In the genomic region with DNA sequence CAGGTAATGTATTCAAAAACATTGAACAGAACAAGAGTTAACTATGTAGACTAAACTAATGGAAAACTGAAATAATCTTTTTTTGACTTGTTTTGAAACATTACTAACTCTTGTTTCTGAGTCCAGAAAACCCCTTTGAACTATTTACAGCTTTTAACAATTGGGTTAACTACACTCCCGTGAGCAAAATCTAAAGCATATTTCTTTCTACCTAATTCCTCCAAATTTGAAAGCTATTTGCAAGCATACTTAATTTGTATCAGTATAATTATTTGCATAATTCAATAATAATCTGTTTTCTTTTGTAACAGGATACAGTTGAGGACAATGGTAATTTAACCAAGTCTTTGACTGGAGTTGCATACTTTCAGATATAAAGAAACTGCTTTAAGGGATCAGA, we compare ENCODE assay signal across 29 cellular contexts.
"Had no signal": no experiment of that assay in that cellular context is flagged by ENCODE, and none has a peak within 500 bp of the region (broad histone marks: within the 10 kb centered on the region; RNA-seq: fewer than 3 reads in every experiment).

No MANE protein-coding gene starts in this region.

- H3K36me3 ChIP-seq: stomach, suprapubic skin, thoracic aorta, thyroid gland, tibial artery, tibial nerve, transverse colon, upper lobe of left lung, upper lobe of right lung, uterus, vagina had no signal

- H3K36me3 Mint-ChIP-seq: stimulated activated effector memory CD8-positive, alpha-beta T cell treated with anti-CD3 and anti-CD28 coated beads, Interleukin-12 subunit alpha, Interleukin-12 subunit beta, amount 100 ng/mL, for 72 hours; stimulated activated memory B cell treated with anti-CD40 and anti-IgM and Interleukin-4, amounts not matched to agents 10 μg/mL and 1 μg/mL and 100 μg/mL, for 72 hours; type B pancreatic cell had no signal

- FAIRE-seq: urothelium cell line had no signal

- H3K4me3 ChIP-seq: stomach, suprapubic skin, testis, thoracic aorta, thyroid gland, tibial artery, tibial nerve, transverse colon, upper lobe of left lung, upper lobe of right lung, uterus, vagina had no signal

- H3K27me3 ChIP-seq: stomach, suprapubic skin, testis, thyroid gland, tibial artery, tibial nerve, transverse colon, upper lobe of left lung, upper lobe of right lung, uterus, vagina had no signal

- ATAC-seq: stimulated activated effector memory CD8-positive, alpha-beta T cell treated with anti-CD3 and anti-CD28 coated beads, Interleukin-12 subunit alpha, Interleukin-12 subunit beta, amount 100 ng/mL, for 72 hours; stimulated activated memory B cell treated with anti-CD40 and anti-IgM and Interleukin-4, amounts not matched to agents 10 μg/mL and 1 μg/mL and 100 μg/mL, for 72 hours; stimulated activated naive B cell treated with anti-CD40 and anti-IgM and Interleukin-4, amounts not matched to agents 10 μg/mL and 1 μg/mL and 100 μg/mL, for 72 hours; stimulated activated naive CD8-positive, alpha-beta T cell treated with anti-CD3 and anti-CD28 coated beads, Interleukin-15, amount 100 ng/mL, for 72 hours; stimulated activated naive CD8-positive, alpha-beta T cell treated with anti-CD3 and anti-CD28 coated beads, Interleukin-15, Interleukin-2, amounts not matched to agents 100 U/mL and 50 U/mL, for 24 hours; upper lobe of right lung had no signal

- H3K27ac ChIP-seq: stomach, suprapubic skin, testis, thoracic aorta, thyroid gland, tibial artery, tibial nerve, transverse colon, upper lobe of left lung, upper lobe of right lung, uterus, vagina had no signal

- H3K9me3 ChIP-seq: suprapubic skin, testis, thoracic aorta, thyroid gland, tibial artery, tibial nerve, transverse colon, upper lobe of left lung, upper lobe of right lung, uterus, vagina had no signal

- H3K27ac Mint-ChIP-seq: stimulated activated effector memory CD8-positive, alpha-beta T cell treated with anti-CD3 and anti-CD28 coated beads, Interleukin-12 subunit alpha, Interleukin-12 subunit beta, amount 100 ng/mL, for 72 hours; stimulated activated memory B cell treated with anti-CD40 and anti-IgM and Interleukin-4, amounts not matched to agents 10 μg/mL and 1 μg/mL and 100 μg/mL, for 72 hours; stimulated activated naive B cell treated with anti-CD40 and anti-IgM and Interleukin-4, amounts not matched to agents 10 μg/mL and 1 μg/mL and 100 μg/mL, for 72 hours; stimulated activated naive CD8-positive, alpha-beta T cell treated with anti-CD3 and anti-CD28 coated beads, Interleukin-15, amount 100 ng/mL, for 72 hours; stimulated activated naive CD8-positive, alpha-beta T cell treated with anti-CD3 and anti-CD28 coated beads, Interleukin-15, Interleukin-2, amounts not matched to agents 100 ng/mL and 50 ng/mL, for 24 hours; type B pancreatic cell had no signal

- DNase-seq: stimulated activated CD4-positive, alpha-beta T cell treated with anti-CD3 and anti-CD28 coated beads, Interleukin-2, amount 100 ng/mL, for 48 hours; stimulated activated CD4-positive, alpha-beta T cell treated with anti-CD3 and anti-CD28 coated beads, Interleukin-4, amount 100 ng/mL, for 1 hour; stimulated activated CD4-positive, alpha-beta T cell treated with anti-CD3 and anti-CD28 coated beads, Interleukin-4, amount 100 ng/mL, for 24 hours; stimulated activated CD4-positive, alpha-beta T cell treated with anti-CD3 and anti-CD28 coated beads, Interleukin-4, amount 100 ng/mL, for 4 hours; stimulated activated CD8-positive, alpha-beta memory T cell treated with anti-CD3 and anti-CD28 coated beads, Interleukin-4, amount 100 ng/mL, for 48 hours; stimulated activated naive B cell treated with anti-CD40 and anti-IgM and Interleukin-4, amounts not matched to agents 10 μg/mL and 1 μg/mL and 100 μg/mL, for 72 hours; stimulated activated naive CD4-positive, alpha-beta T cell; stimulated activated naive CD4-positive, alpha-beta T cell treated with Interleukin-2 at 50 U/mL for 16 hours; stimulated activated naive CD8-positive, alpha-beta T cell treated with anti-CD3 and anti-CD28 coated beads, Interleukin-15, amount 100 ng/mL, for 72 hours; stimulated activated naive CD8-positive, alpha-beta T cell treated with anti-CD3 and anti-CD28 coated beads, Interleukin-15, Interleukin-2, amounts not matched to agents 100 U/mL and 50 U/mL, for 24 hours; stomach; substantia nigra; testis; thyroid gland; tibial artery; transverse colon; trophoblast cell; upper lobe of left lung; upper lobe of right lung; uterus had no signal

- H3K27me3 Mint-ChIP-seq: stimulated activated naive CD8-positive, alpha-beta T cell treated with anti-CD3 and anti-CD28 coated beads, Interleukin-15, amount 100 ng/mL, for 72 hours; stimulated activated naive CD8-positive, alpha-beta T cell treated with anti-CD3 and anti-CD28 coated beads, Interleukin-15, Interleukin-2, amounts not matched to agents 100 ng/mL and 50 ng/mL, for 24 hours; type B pancreatic cell had no signal

- H3K4me1 ChIP-seq: stomach, suprapubic skin, thyroid gland, tibial artery, transverse colon, upper lobe of left lung, upper lobe of right lung, uterus, vagina had no signal

- H3K4me3 Mint-ChIP-seq: stimulated activated effector memory CD8-positive, alpha-beta T cell treated with anti-CD3 and anti-CD28 coated beads, Interleukin-12 subunit alpha, Interleukin-12 subunit beta, amount 100 ng/mL, for 72 hours; stimulated activated memory B cell treated with anti-CD40 and anti-IgM and Interleukin-4, amounts not matched to agents 10 μg/mL and 1 μg/mL and 100 μg/mL, for 72 hours; stimulated activated naive B cell treated with anti-CD40 and anti-IgM and Interleukin-4, amounts not matched to agents 10 μg/mL and 1 μg/mL and 100 μg/mL, for 72 hours; stimulated activated naive CD8-positive, alpha-beta T cell treated with anti-CD3 and anti-CD28 coated beads, Interleukin-15, amount 100 ng/mL, for 72 hours; stimulated activated naive CD8-positive, alpha-beta T cell treated with anti-CD3 and anti-CD28 coated beads, Interleukin-15, Interleukin-2, amounts not matched to agents 100 ng/mL and 50 ng/mL, for 24 hours; type B pancreatic cell had no signal

- H3K4me1 Mint-ChIP-seq: stimulated activated effector memory CD8-positive, alpha-beta T cell treated with anti-CD3 and anti-CD28 coated beads, Interleukin-12 subunit alpha, Interleukin-12 subunit beta, amount 100 ng/mL, for 72 hours; stimulated activated memory B cell treated with anti-CD40 and anti-IgM and Interleukin-4, amounts not matched to agents 10 μg/mL and 1 μg/mL and 100 μg/mL, for 72 hours; stimulated activated naive B cell treated with anti-CD40 and anti-IgM and Interleukin-4, amounts not matched to agents 10 μg/mL and 1 μg/mL and 100 μg/mL, for 72 hours; stimulated activated naive CD8-positive, alpha-beta T cell treated with anti-CD3 and anti-CD28 coated beads, Interleukin-15, amount 100 ng/mL, for 72 hours had no signal

- H3K9me3 Mint-ChIP-seq: stimulated activated effector memory CD8-positive, alpha-beta T cell treated with anti-CD3 and anti-CD28 coated beads, Interleukin-12 subunit alpha, Interleukin-12 subunit beta, amount 100 ng/mL, for 72 hours; stimulated activated naive CD8-positive, alpha-beta T cell treated with anti-CD3 and anti-CD28 coated beads, Interleukin-15, amount 100 ng/mL, for 72 hours; stimulated activated naive CD8-positive, alpha-beta T cell treated with anti-CD3 and anti-CD28 coated beads, Interleukin-15, Interleukin-2, amounts not matched to agents 100 ng/mL and 50 ng/mL, for 24 hours had no signal
